ENCODE assay signal across 13 cellular contexts in genomic region chr21:38897532-38898421, GRCh38.
DNase-seq lines count a peak whose midpoint lies in the region; ATAC-seq and TF ChIP-seq lines count a peak whose summit lies in the region.
"Had no signal": no experiment of that assay in that cellular context is flagged by ENCODE, and none has a peak within 500 bp of the region (broad histone marks: within the 10 kb centered on the region; RNA-seq: fewer than 3 reads in every experiment).

No MANE protein-coding gene starts in this region.

- no peak overlapping the region for H3K4me3 ChIP-seq in heart right ventricle
- no peak overlapping the region for H3K4me3 ChIP-seq in right atrium auricular region
- H3K4me3 ChIP-seq in brain microvascular endothelial cell (ENCODE audit: low read depth, low read length) = no peak overlapping the region
- H3K4me3 ChIP-seq: HAP-1 had no signal

- peaks cover 18% of the 10 kb centered on the region for H3K4me1 Mint-ChIP-seq in activated T-cell treated with anti-CD3 and anti-CD28 coated beads, Interleukin-2, amount 50 U/mL, for 24 hours (ENCODE audit: low read depth)
- H3K4me1 Mint-ChIP-seq: immature natural killer cell had no signal

- TF ChIP-seq CTCF in heart right ventricle (IDR thresholded peaks at IDR 0.05) (no peak), right atrium auricular region (IDR thresholded peaks at IDR 0.05) (no peak), brain microvascular endothelial cell (IDR thresholded peaks at IDR 0.05; ENCODE audit: low read depth, low read length, missing control alignments) (no peak), GM13976 (IDR thresholded peaks at IDR 0.05; ENCODE audit: borderline replicate concordance, control extremely low read depth, extremely low read depth, insufficient read depth, missing control alignments) (no peak)

- ATAC-seq in heart right ventricle = peak in 6 of 8 donors; percentile 61 to 96 (median 80)
- peak; percentile 76 for ATAC-seq in left lobe of liver

- no peak for DNase-seq in heart right ventricle
- no peak for DNase-seq in right atrium auricular region (ENCODE audit: low spot score)
- DNase-seq in NCI-H774 (lab: John Stamatoyannopoulos, UW) = peak; percentile 66
- no peak for DNase-seq in left lobe of liver (ENCODE audit: low spot score)
- DNase-seq in brain microvascular endothelial cell = no peak
- no peak for DNase-seq in GM13976 (ENCODE audit: low spot score)
- no peak for DNase-seq in activated T-cell treated with anti-CD3 and anti-CD28 coated beads, Interleukin-2, amount 50 U/mL, for 24 hours
- no peak for DNase-seq in MV-4-11 (lab: John Stamatoyannopoulos, UW)
- DNase-seq: activated naive CD4-positive, alpha-beta T cell; immature natural killer cell; NK-92 treated with Interleukin-12 subunit alpha and Interleukin-12 subunit beta, amount 100 ng/mL, for 24 hours had no signal

- H3K27me3 ChIP-seq in heart right ventricle (no peaks in the 10 kb centered on the region), right atrium auricular region (no peaks in the 10 kb centered on the region), brain microvascular endothelial cell (replicated peaks) (no peaks in the 10 kb centered on the region)

- no peak overlapping the region for H3K4me3 Mint-ChIP-seq in activated T-cell treated with anti-CD3 and anti-CD28 coated beads, Interleukin-2, amount 50 U/mL, for 24 hours
- H3K4me3 Mint-ChIP-seq: brain, immature natural killer cell had no signal

- H3K36me3 ChIP-seq in heart right ventricle = no peaks in the 10 kb centered on the region
- H3K36me3 ChIP-seq in right atrium auricular region = no peaks in the 10 kb centered on the region
- no peaks in the 10 kb centered on the region for H3K36me3 ChIP-seq in brain microvascular endothelial cell (replicated peaks)
- H3K36me3 ChIP-seq: HAP-1 had no signal

- intact Hi-C loops in heart right ventricle (cut with DNase I) = no loop called here

- 47 to 50% methylated on average over 6 of the region's 6 CpGs for WGBS in heart right ventricle, 2 donors

- H3K4me1 ChIP-seq in heart right ventricle = peaks cover 0 to 13% (median 7%) of the 10 kb centered on the region in 9 donors
- no peaks in the 10 kb centered on the region for H3K4me1 ChIP-seq in right atrium auricular region
- H3K4me1 ChIP-seq: HAP-1 had no signal

- H3K27me3 Mint-ChIP-seq in activated T-cell treated with anti-CD3 and anti-CD28 coated beads, Interleukin-2, amount 50 U/mL, for 24 hours = peaks cover 16% of the 10 kb centered on the region

- H3K36me3 Mint-ChIP-seq in activated T-cell treated with anti-CD3 and anti-CD28 coated beads, Interleukin-2, amount 50 U/mL, for 24 hours (ENCODE audit: low read depth) = no peaks in the 10 kb centered on the region
- H3K36me3 Mint-ChIP-seq: brain, immature natural killer cell had no signal

- H3K27ac ChIP-seq in heart right ventricle (peak overlapping the region in 3 of 10 donors; percentile 6 to 43 (median 17)), right atrium auricular region (no peak overlapping the region), brain microvascular endothelial cell (no peak overlapping the region)

- in situ Hi-C loops in brain microvascular endothelial cell (cut with HindIII; ENCODE audit: low pct_ligation_motif_present, low sequenced_read_pairs) (no loop called here), GM13976 (cut with MboI; ENCODE audit: low sequenced_read_pairs, unreplicated experiment) (no loop called here)

- peaks cover 7% of the 10 kb centered on the region for H3K9me3 Mint-ChIP-seq in activated T-cell treated with anti-CD3 and anti-CD28 coated beads, Interleukin-2, amount 50 U/mL, for 24 hours

- H3K9me3 ChIP-seq in heart right ventricle (peaks cover 0 to 11% (median 0%) of the 10 kb centered on the region in 11 donors), right atrium auricular region (no peaks in the 10 kb centered on the region)
- H3K9me3 ChIP-seq: HAP-1 had no signal

- H3K27ac Mint-ChIP-seq in activated T-cell treated with anti-CD3 and anti-CD28 coated beads, Interleukin-2, amount 50 U/mL, for 24 hours = no peak overlapping the region
- H3K27ac Mint-ChIP-seq: immature natural killer cell had no signal
